1 cellular context compared by ENCODE assay signal in the genomic region with DNA sequence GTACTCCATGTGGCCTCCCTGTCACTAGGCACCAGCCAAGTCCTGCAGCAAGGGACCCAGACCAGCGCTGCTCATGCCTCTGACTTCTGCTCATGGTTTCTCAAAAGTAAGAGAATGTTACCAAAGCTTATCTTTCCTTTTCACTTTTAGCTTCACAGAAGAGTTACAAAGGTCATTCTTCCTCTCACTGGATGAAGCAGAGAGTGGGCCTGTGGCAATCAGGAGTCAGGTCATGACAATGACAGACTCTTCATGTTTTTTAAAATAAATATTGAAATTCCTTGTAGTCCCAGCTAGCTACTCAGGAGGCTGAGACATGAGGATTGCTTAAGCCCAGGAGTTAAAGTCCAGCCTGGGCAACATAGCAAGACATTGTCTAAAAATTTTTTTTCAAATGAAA.
TF ChIP-seq lines count a peak whose summit lies in the region.

No MANE protein-coding gene starts in this region.

TF ChIP-seq in HepG2, 621 proteins besides CTCF, POLR2A, EP300 and RAD21:
- peak; percentile 54 for TF ChIP-seq HNF4A (CRISPR knock-in tag; IDR thresholded peaks at IDR 0.05)
- TF ChIP-seq MAZ (IDR thresholded peaks at IDR 0.05; ENCODE audit: borderline replicate concordance, low read depth, low read length): no peak
- TF ChIP-seq MAZ (CRISPR knock-in tag; IDR thresholded peaks at IDR 0.05; ENCODE audit: low read depth): no peak
TF ChIP-seq in HepG2: peak in this region for 1.
